Comparison of ENCODE assay signal across 24 cellular contexts in the genomic region with DNA sequence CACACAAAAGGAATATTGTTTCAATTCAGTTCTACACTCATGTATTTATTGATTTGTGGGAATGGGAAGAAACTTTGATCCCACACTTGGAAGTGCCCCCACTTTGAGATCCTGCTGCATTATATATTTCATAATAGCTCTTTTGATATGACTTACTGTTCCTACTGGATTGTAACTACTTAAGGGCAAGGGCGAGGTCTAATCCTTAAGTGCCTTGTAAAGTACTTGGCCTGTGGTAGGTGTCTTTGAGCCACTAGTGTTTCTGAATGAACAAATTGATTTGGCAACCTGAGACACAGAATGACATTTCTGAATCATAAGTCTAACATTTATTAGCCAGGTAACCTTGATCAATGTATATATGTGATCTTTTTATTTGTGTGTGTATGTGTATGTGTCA.
"Had no signal": no experiment of that assay in that cellular context is flagged by ENCODE, and none has a peak within 500 bp of the region (broad histone marks: within the 10 kb centered on the region; RNA-seq: fewer than 3 reads in every experiment).

No MANE protein-coding gene starts in this region.

- H3K36me3 Mint-ChIP-seq: immature natural killer cell; memory B cell; naive thymus-derived CD4-positive, alpha-beta T cell had no signal

- H3K4me3 ChIP-seq: coronary artery, dorsolateral prefrontal cortex, esophagus muscularis mucosa, gastroesophageal sphincter, heart left ventricle, hepatocyte, lung had no signal

- H3K4me3 Mint-ChIP-seq: immature natural killer cell; memory B cell; naive thymus-derived CD4-positive, alpha-beta T cell had no signal

- H3K27ac Mint-ChIP-seq: immature natural killer cell; memory B cell; naive thymus-derived CD4-positive, alpha-beta T cell had no signal

- H3K4me1 ChIP-seq: esophagus muscularis mucosa, foreskin keratinocyte, gastroesophageal sphincter, heart left ventricle had no signal

- H3K36me3 ChIP-seq: esophagus muscularis mucosa, gastroesophageal sphincter, heart left ventricle had no signal

- ATAC-seq: foreskin keratinocyte; gastroesophageal sphincter; heart left ventricle; left colon; left lobe of liver; left ventricle myocardium superior; naive thymus-derived CD4-positive, alpha-beta T cell had no signal

- H3K9me3 ChIP-seq: esophagus muscularis mucosa, gastroesophageal sphincter, heart left ventricle had no signal

- H3K27me3 ChIP-seq: dorsolateral prefrontal cortex, esophagus muscularis mucosa, foreskin keratinocyte, gastroesophageal sphincter, heart left ventricle, hepatocyte had no signal

- H3K4me1 Mint-ChIP-seq: immature natural killer cell; memory B cell; naive thymus-derived CD4-positive, alpha-beta T cell had no signal

- DNase-seq: dermis blood vessel endothelial cell; dorsolateral prefrontal cortex; effector CD4-positive, alpha-beta T cell; effector memory CD4-positive, alpha-beta T cell; foreskin keratinocyte; heart left ventricle; hypothalamus; immature natural killer cell; islet precursor cell; kidney; kidney glomerular epithelial cell; left colon; left ventricle myocardium superior; mammary epithelial cell; mesendoderm; midbrain; naive thymus-derived CD4-positive, alpha-beta T cell had no signal

- H3K27ac ChIP-seq: coronary artery, dorsolateral prefrontal cortex, esophagus muscularis mucosa, foreskin keratinocyte, gastroesophageal sphincter, heart left ventricle, hepatocyte had no signal
